In genomic region chrX:130330706-130331105, GRCh38 we compare ENCODE assay signal across 8 cellular contexts. TPM values are rescaled to one million over a fixed set of nuclear protein-coding genes. Genes with fewer than 3 reads are reported as not detected.
DNase-seq lines count a peak whose midpoint lies in the region; ATAC-seq, FAIRE-seq and TF ChIP-seq lines count a peak whose summit lies in the region.

No MANE protein-coding gene starts in this region.

- H3K9me3 ChIP-seq in OCI-LY7 (ENCODE audit: low read length), result no peaks in the 10 kb centered on the region
- H3K9me3 ChIP-seq in right cardiac atrium (ENCODE audit: control insufficient read depth, low read length), result no peaks in the 10 kb centered on the region
- H3K9me3 ChIP-seq in spleen, result no peaks in the 10 kb centered on the region

- TF ChIP-seq EP300 in Ishikawa (IDR thresholded peaks at IDR 0.05; ENCODE audit: borderline replicate concordance), result no peak

- intact Hi-C loops in OCI-LY7 (cut with micrococcal nuclease; ENCODE audit: unreplicated experiment) (loop anchor here (1.0 to 5.0 kb wide), 3 partner anchors 72 to 586 kb away; partner anchors contain the start of gene RBMX2), right cardiac atrium (cut with DNase I) (no loop called here), spleen (cut with DNase I; ENCODE audit: low total_unique reads) (no loop called here)

- no peaks in the 10 kb centered on the region for H3K79me2 ChIP-seq in OCI-LY7 (ENCODE audit: insufficient read depth, low read depth, low read length)

- peak overlapping the region; percentile 76; the same call in 1 of the 2 replicates for H2AFZ ChIP-seq in OCI-LY7 (ENCODE audit: low read length)

- peak; percentile 66 for FAIRE-seq in D721Med (lab: Jason Lieb, UNC)

- H3K27ac ChIP-seq in OCI-LY7 (ENCODE audit: low read depth, low read length, poor library complexity, severe bottlenecking) (no peak overlapping the region), right cardiac atrium (ENCODE audit: low read length) (no peak overlapping the region), spleen (no peak overlapping the region)

- TF ChIP-seq CTCF in D721Med (IDR thresholded peaks at IDR 0.05; ENCODE audit: insufficient read depth, missing control alignments) (peak; percentile 59), OCI-LY7 (conservative IDR thresholded peaks at IDR 0.05; ENCODE audit: low read length) (peak; percentile 83), spleen (IDR thresholded peaks at IDR 0.05 in 8 of 11, conservative IDR thresholded peaks at IDR 0.05 in 3 of 11) (peak in 2 of 11 experiments; percentile 21 to 25)

- CTCF ChIA-PET in OCI-LY7 (lab: Charles Lee; ENCODE audit: unreplicated experiment), result no interaction called here

- WGBS in right cardiac atrium, result 5% methylated on average over 10 of the region's 10 CpGs
- 9 to 15% (median 9%) methylated on average over 8 to 10 of the region's 10 CpGs for WGBS in spleen, 5 donors

- H4K20me1 ChIP-seq in OCI-LY7 (ENCODE audit: insufficient read depth, low read length), result no peaks in the 10 kb centered on the region

- H3K4me1 ChIP-seq in OCI-LY7 (ENCODE audit: insufficient read depth, low read length, poor library complexity, severe bottlenecking) (no peaks in the 10 kb centered on the region), right cardiac atrium (ENCODE audit: control insufficient read depth, insufficient read depth, low read length) (no peaks in the 10 kb centered on the region), spleen (no peaks in the 10 kb centered on the region)

- no peak overlapping the region for H3K4me2 ChIP-seq in OCI-LY7 (ENCODE audit: low read length)

- H3K27me3 ChIP-seq in right cardiac atrium (ENCODE audit: control insufficient read depth, insufficient read depth), result no peaks in the 10 kb centered on the region
- peaks cover 0 to 23% (median 4%) of the 10 kb centered on the region in 7 donors for H3K27me3 ChIP-seq in spleen (replicated peaks in 1 of 7)

- ATAC-seq in GM19372 (IDR thresholded peaks at IDR 0.05; ENCODE audit: low read depth, unreplicated experiment), result peak; percentile 76
- peak in 1 of 2 donors; percentile 58 for ATAC-seq in right cardiac atrium

- DNase-seq in D721Med (ENCODE audit: insufficient read length, low spot score) (no peak), OCI-LY7 (ENCODE audit: low spot score) (peak; percentile 69), right cardiac atrium (peak in 2 of 3 donors; percentile 59 to 74), spleen (peak; percentile 64), cortex of kidney (lab: John Stamatoyannopoulos, UW) (no peak)
- DNase-seq in activated naive CD4-positive, alpha-beta T cell treated with anti-CD3 and anti-CD28 coated beads, Interleukin-2, amount 50 U/mL, for 16 hours, result peak; percentile 23

- no peak overlapping the region for H3K4me3 ChIP-seq in OCI-LY7 (ENCODE audit: low read depth, low read length, poor library complexity, severe bottlenecking)
- no peak overlapping the region for H3K4me3 ChIP-seq in right cardiac atrium (ENCODE audit: low read length)
- H3K4me3 ChIP-seq in spleen, result no peak overlapping the region

- no TSS peak for BruUV-seq in OCI-LY7 (replicated peaks; lab: Mats Ljungman, UMichigan)

- H3K36me3 ChIP-seq in OCI-LY7 (ENCODE audit: insufficient read depth, low read length), result no peaks in the 10 kb centered on the region
- no peaks in the 10 kb centered on the region for H3K36me3 ChIP-seq in spleen

- H3K9me2 ChIP-seq in OCI-LY7 (ENCODE audit: insufficient read depth, low read length), result no peaks in the 10 kb centered on the region

- POLR2A ChIA-PET in OCI-LY7 (lab: Charles Lee), result interaction anchor here (0.6 to 1.2 kb wide), 2 partner anchors 8 to 19 kb away, joined by 3 to 6 read pairs; no protein-coding TSS in a partner anchor

- TF ChIP-seq RAD21 in Ishikawa (IDR thresholded peaks at IDR 0.05; ENCODE audit: low read depth), result peak; percentile 80

- TF ChIP-seq POLR2A in spleen (IDR thresholded peaks at IDR 0.05), result no peak

TF ChIP-seq in Ishikawa, 13 proteins besides CTCF, POLR2A, EP300 and RAD21:
- TF ChIP-seq, protein P1, sequence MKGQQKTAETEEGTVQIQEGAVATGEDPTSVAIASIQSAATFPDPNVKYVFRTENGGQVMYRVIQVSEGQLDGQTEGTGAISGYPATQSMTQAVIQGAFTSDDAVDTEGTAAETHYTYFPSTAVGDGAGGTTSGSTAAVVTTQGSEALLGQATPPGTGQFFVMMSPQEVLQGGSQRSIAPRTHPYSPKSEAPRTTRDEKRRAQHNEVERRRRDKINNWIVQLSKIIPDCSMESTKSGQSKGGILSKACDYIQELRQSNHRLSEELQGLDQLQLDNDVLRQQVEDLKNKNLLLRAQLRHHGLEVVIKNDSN (IDR thresholded peaks at IDR 0.05), result peak; percentile 40; the same call in 1 of the 2 replicates
- TF ChIP-seq EGR1 (IDR thresholded peaks at IDR 0.05) (no peak), TEAD4 (IDR thresholded peaks at IDR 0.05) (no peak), TCF12 (IDR thresholded peaks at IDR 0.05; ENCODE audit: low read depth) (no peak), TAF1 (IDR thresholded peaks at IDR 0.05; ENCODE audit: low read depth) (no peak), FOXM1 (IDR thresholded peaks at IDR 0.05; ENCODE audit: borderline replicate concordance, low read depth) (no peak), NFIC (IDR thresholded peaks at IDR 0.05) (no peak), ZBTB7A (IDR thresholded peaks at IDR 0.05; ENCODE audit: low read depth) (no peak), MAX (IDR thresholded peaks at IDR 0.05) (peak; percentile 93), YY1 (IDR thresholded peaks at IDR 0.05; ENCODE audit: low read depth) (no peak), CEBPB (IDR thresholded peaks at IDR 0.05) (no peak), REST (IDR thresholded peaks at IDR 0.05; ENCODE audit: low read depth) (no peak)

RNA-seq across cellular contexts. Expression of gene SLC25A14, which starts 9.0 kb away (rescaled TPM):
- 12.6 and 12.9 TPM in 2 replicates for total RNA-seq in OCI-LY7 (2014; rRNA removed; shearing (Covaris generic))
- total RNA-seq in OCI-LY7 (2022) (16.4 and 19.5 TPM in 2 replicates), right cardiac atrium (1 to 10 TPM; 5.5 to 7.9 (median 6.3) TPM), spleen (10 to 100 TPM in 5 of 7 donors, 1 to 10 TPM in 2; 7.7 to 15.6 (median 11.5) TPM)
- polyA plus RNA-seq in right cardiac atrium (7.4 TPM), spleen (10 to 100 TPM; 10.8 to 19.7 (median 14.2) TPM)

RNA-seq across cellular contexts. Expression of gene GPR119, which starts 54.8 kb away (rescaled TPM):
- not detected in 2 replicates for total RNA-seq in OCI-LY7 (2014; rRNA removed; shearing (Covaris generic))
- total RNA-seq in OCI-LY7 (2022) (not detected in 2 replicates), right cardiac atrium (not detected), spleen (not detected)
- polyA plus RNA-seq in right cardiac atrium (not detected), spleen (not detected)

Comparison
In these comparisons a context has a peak if more than half of its experiments do, and no peak if none do; other contexts are left out.
1. DNase-seq: peak in OCI-LY7 (single experiment), activated naive CD4-positive, alpha-beta T cell treated with anti-CD3 and anti-CD28 coated beads, Interleukin-2, amount 50 U/mL, for 16 hours (single experiment), right cardiac atrium (2 of 3) and spleen (single experiment); none in D721Med (single experiment) and cortex of kidney (single experiment).